8 cellular contexts compared by ENCODE assay signal in genomic region chr18:62183578-62184195, GRCh38. TPM values are rescaled to one million over a fixed set of nuclear protein-coding genes. Genes with fewer than 3 reads are reported as not detected.
DNase-seq lines count a peak whose midpoint lies in the region; ATAC-seq, FAIRE-seq and TF ChIP-seq lines count a peak whose summit lies in the region.

No MANE protein-coding gene starts in this region.

- FAIRE-seq in K562 (lab: Jason Lieb, UNC) (peak; percentile 15), GM19239 (lab: Jason Lieb, UNC) (no peak)

- H3K4me1 ChIP-seq in K562 (replicated peaks in 1 of 2; ENCODE audit: control insufficient read depth in 2 of 2, insufficient read depth in 2 of 2, low read length in 2 of 2) (peaks cover 0 to 7% of the 10 kb centered on the region in 2 experiments; a peak in 3 of 5 replicates), stomach (peaks cover 5 to 43% (median 27%) of the 10 kb centered on the region in 4 donors)

- CTCF ChIA-PET in HEK293T (lab: Yijun Ruan, JAX): interaction anchor here (0.6 to 1.5 kb wide), 2 partner anchors 13 to 76 kb away, joined by 3 to 4 read pairs; no protein-coding TSS in a partner anchor
- CTCF ChIA-PET in K562 (lab: Yijun Ruan, JAX; ENCODE audit: low intra/inter-chr PET ratio): interaction anchor here (3.2 to 4.3 kb wide), 2 partner anchors 66 to 401 kb away, joined by 23 to 42 read pairs; no protein-coding TSS in a partner anchor

- H3K27me3 ChIP-seq in K562 (ENCODE audit: control insufficient read depth in 2 of 2, insufficient read depth in 2 of 2, low read length in 2 of 2) (no peaks in the 10 kb centered on the region), stomach (no peaks in the 10 kb centered on the region)

- peak; percentile 70 to 71 for TF ChIP-seq RAD21 in K562 (CRISPR knock-in tag; conservative IDR thresholded peaks at IDR 0.05 in 1 of 2, IDR thresholded peaks at IDR 0.05 in 1 of 2)

- BruUV-seq in K562 (replicated peaks; lab: Mats Ljungman, UMichigan): no TSS peak

- H2AFZ ChIP-seq in K562 (ENCODE audit: low read depth, low read length): no peak overlapping the region

- ATAC-seq in K562: no peak
- ATAC-seq in GM19455 (IDR thresholded peaks at IDR 0.05; ENCODE audit: unreplicated experiment): no peak

- H3K27ac ChIP-seq in K562 (ENCODE audit: extremely low read depth, low read depth, low read length) (no peak overlapping the region), stomach (no peak overlapping the region)

- H3K9ac ChIP-seq in K562 (ENCODE audit: insufficient read depth in 1 of 2, low read depth in 2 of 2, low read length in 2 of 2): no peak overlapping the region

- in situ Hi-C loops in K562 (cut with MboI): loop anchor here (25.0 kb wide), 1 partner anchor 804 kb away; no protein-coding TSS in a partner anchor

- no peak overlapping the region for H3K4me2 ChIP-seq in K562 (ENCODE audit: insufficient read depth, low read length)

- POLR2A ChIA-PET in HEK293T (lab: Yijun Ruan, JAX) (no interaction called here), K562 (lab: Yijun Ruan, JAX) (no interaction called here)

- H3K9me1 ChIP-seq in K562 (ENCODE audit: control insufficient read depth, insufficient read depth, low read length): no peaks in the 10 kb centered on the region

- peaks cover 63% of the 10 kb centered on the region for H3K79me2 ChIP-seq in K562 (ENCODE audit: control insufficient read depth, insufficient read depth, low read length)

- TF ChIP-seq POLR2A in K562 (conservative IDR thresholded peaks at IDR 0.05) (no peak), stomach (IDR thresholded peaks at IDR 0.05) (no peak)

- H3K36me3 ChIP-seq in K562 (ENCODE audit: control insufficient read depth, insufficient read depth, low read length) (no peaks in the 10 kb centered on the region), stomach (no peaks in the 10 kb centered on the region)

- H3K4me3 ChIP-seq in K562: no peak overlapping the region
- no peak overlapping the region for H3K4me3 ChIP-seq in stomach

- no peaks in the 10 kb centered on the region for H3K9me3 ChIP-seq in K562 (replicated peaks; ENCODE audit: control insufficient read depth, insufficient read depth, low read depth, low read length)
- H3K9me3 ChIP-seq in stomach: no peaks in the 10 kb centered on the region

- peaks cover 8% of the 10 kb centered on the region; the same call in 1 of the 2 replicates for H4K20me1 ChIP-seq in K562 (replicated peaks; ENCODE audit: control insufficient read depth, insufficient read depth, low read length)

- intact Hi-C loops in K562 (cut with micrococcal nuclease) (loop anchor here (1.0 to 10.0 kb wide), 4 partner anchors 66 to 801 kb away; partner anchors contain the start of gene TNFRSF11A), stomach (cut with DNase I; ENCODE audit: low total_unique reads) (loop anchor here (10.0 kb wide), 1 partner anchor 71 kb away; no protein-coding TSS in a partner anchor)

- no peak for TF ChIP-seq EP300 in K562 (IDR thresholded peaks at IDR 0.05; ENCODE audit: low read length)
- no peak for TF ChIP-seq EP300 in stomach (IDR thresholded peaks at IDR 0.05)

- peak; percentile 58 to 90 (median 60); a peak in 5 of 6 replicates for TF ChIP-seq CTCF in K562 (IDR thresholded peaks at IDR 0.05 in 2 of 3, conservative IDR thresholded peaks at IDR 0.05 in 1 of 3; ENCODE audit: insufficient read depth in 2 of 3, low read depth in 1 of 3, low read length in 3 of 3)
- TF ChIP-seq CTCF in stomach (IDR thresholded peaks at IDR 0.05): peak in 5 of 7 experiments; percentile 86 to 96 (median 95)

- 0% methylated on average over 2 of the region's 2 CpGs for WGBS in K562 (ENCODE audit: insufficient coverage, low coverage, missing lambda C conversion rate)
- 0 to 7% (median 3%) methylated on average over 2 of the region's 2 CpGs for WGBS in stomach, 5 donors

- peak; percentile 41 for DNase-seq in D341Med (ENCODE audit: low spot score)
- peak; percentile 8 for DNase-seq in HEK293T (ENCODE audit: extremely low spot score)
- peak; percentile 75 for DNase-seq in OCI-M1 (lab: John Stamatoyannopoulos, UW)
- peak in 3 of 4 experiments; percentile 8 to 52 (median 21) for DNase-seq in K562 (ENCODE audit: extremely low read depth in 1 of 4, low spot score in 3 of 4)
- DNase-seq in left kidney (ENCODE audit: low read depth, low spot score): peak; percentile 67
- no peak for DNase-seq in stomach
- no peak for DNase-seq in GM19239 (ENCODE audit: insufficient read length, low spot score)

TF ChIP-seq in HEK293T, 16 proteins besides CTCF, POLR2A, EP300 and RAD21:
- TF ChIP-seq NFRKB (IDR thresholded peaks at IDR 0.05) (no peak), ZNF384 (IDR thresholded peaks at IDR 0.05) (peak; percentile 75)
TF ChIP-seq in HEK293T: peak in this region for 1.

TF ChIP-seq in K562, 482 proteins besides CTCF, POLR2A, EP300 and RAD21 (continues in another document):
- TF ChIP-seq ZFP91 (CRISPR knock-in tag; IDR thresholded peaks at IDR 0.05) (no peak), COPS2 (conservative IDR thresholded peaks at IDR 0.05) (no peak), TOE1 (IDR thresholded peaks at IDR 0.05; ENCODE audit: borderline replicate concordance) (no peak), TOE1 (CRISPR knock-in tag; IDR thresholded peaks at IDR 0.05; ENCODE audit: borderline replicate concordance, low read depth) (no peak), SMC3 (conservative IDR thresholded peaks at IDR 0.05; ENCODE audit: insufficient read depth, low read depth, low read length) (peak; percentile 37; the same call in 1 of the 2 replicates), TEAD1 (CRISPR knock-in tag; IDR thresholded peaks at IDR 0.05) (no peak)

RNA-seq across cellular contexts. Expression of gene PIGN, which starts 3.2 kb away (rescaled TPM):
- total RNA-seq in K562 (2011; cell fraction: chromatin; rRNA removed; ENCODE audit: low replicate concordance): 60.2 and 142 TPM in 2 replicates
- total RNA-seq in K562 (2011; cell fraction: nucleolus; rRNA removed): 26.5 and 31.6 TPM in 2 replicates
- total RNA-seq in K562 (2011; cell fraction: nucleoplasm; rRNA removed): 64.9 and 92.9 TPM in 2 replicates
- 12.3 and 17.3 TPM in 2 replicates for total RNA-seq in K562 (2014; rRNA removed)
- 24.8 and 28.4 TPM in 2 replicates for total RNA-seq in K562 (2014; rRNA removed; fragmentation: Illumina TruSeq; extraction: Trizol)
- 17.1 and 20.4 TPM in 2 replicates for total RNA-seq in K562 (2015; rRNA removed; fragmentation: Illumina TruSeq; extraction: Trizol)
- 20.6 and 22.7 TPM in 2 replicates for total RNA-seq in K562 (2021)
- 20.6 and 25.6 TPM in 2 replicates for polyA plus RNA-seq in K562 (2011; rRNA removed)
- 4.5 and 17.6 TPM in 2 replicates for polyA plus RNA-seq in K562 (2011; cell fraction: cytosol; rRNA removed)
- 11.0 and 14.0 TPM in 2 replicates for polyA plus RNA-seq in K562 (2011; cell fraction: nucleus; rRNA removed)
- polyA plus RNA-seq in K562 (2012): 10.4 and 11.0 TPM in 2 replicates
- polyA plus RNA-seq in K562 (2014; fragmentation: Illumina TruSeq; extraction: Trizol): 9.9 TPM in 2 replicates
- 10 to 100 TPM; 14.6 to 15.2 TPM for polyA plus RNA-seq in K562 (2014; fragmentation: Nextera tagmentation; extraction: Ambion mirVana)
- 11.3 and 12.3 TPM in 2 replicates for polyA plus RNA-seq in K562 (2014; rRNA removed)
- 131 and 146 TPM in 2 replicates for polyA minus RNA-seq in K562 (2011; rRNA and poly(A)+ RNA removed)
- 15.7 and 16.8 TPM in 2 replicates for polyA minus RNA-seq in K562 (2011; cell fraction: cytosol; rRNA and poly(A)+ RNA removed)
- polyA minus RNA-seq in K562 (2011; cell fraction: nucleus; rRNA and poly(A)+ RNA removed): 52.0 and 80.2 TPM in 2 replicates
- 100 to 1,000 TPM in 1 of 5 donors, 10 to 100 TPM in 3, 1 to 10 TPM in 1; 2.0 to 113 (median 47.1) TPM for total RNA-seq in stomach
- polyA plus RNA-seq in stomach: 1 to 10 TPM; 2.6 to 4.7 (median 4.4) TPM

RNA-seq across cellular contexts. Expression of gene RELCH, which starts 3.4 kb away (rescaled TPM):
- 30.6 and 57.6 TPM in 2 replicates for total RNA-seq in K562 (2011; cell fraction: chromatin; rRNA removed; ENCODE audit: low replicate concordance)
- 17.1 and 20.7 TPM in 2 replicates for total RNA-seq in K562 (2011; cell fraction: nucleolus; rRNA removed)
- 25.0 and 26.9 TPM in 2 replicates for total RNA-seq in K562 (2011; cell fraction: nucleoplasm; rRNA removed)
- 7.6 and 8.2 TPM in 2 replicates for total RNA-seq in K562 (2014; rRNA removed)
- total RNA-seq in K562 (2014; rRNA removed; fragmentation: Illumina TruSeq; extraction: Trizol): 12.2 and 13.3 TPM in 2 replicates
- 13.6 and 15.3 TPM in 2 replicates for total RNA-seq in K562 (2015; rRNA removed; fragmentation: Illumina TruSeq; extraction: Trizol)
- 9.1 and 10.1 TPM in 2 replicates for total RNA-seq in K562 (2021)
- polyA plus RNA-seq in K562 (2011; rRNA removed): 9.6 and 10.4 TPM in 2 replicates
- polyA plus RNA-seq in K562 (2011; cell fraction: cytosol; rRNA removed): 1.9 and 2.0 TPM in 2 replicates
- polyA plus RNA-seq in K562 (2011; cell fraction: nucleus; rRNA removed): 34.2 and 35.4 TPM in 2 replicates
- polyA plus RNA-seq in K562 (2012): 4.5 and 7.1 TPM in 2 replicates
- 6.6 and 8.3 TPM in 2 replicates for polyA plus RNA-seq in K562 (2014; fragmentation: Illumina TruSeq; extraction: Trizol)
- polyA plus RNA-seq in K562 (2014; fragmentation: Nextera tagmentation; extraction: Ambion mirVana): 1 to 10 TPM; 1.4 to 2.0 TPM
- polyA plus RNA-seq in K562 (2014; rRNA removed): 4.2 and 4.3 TPM in 2 replicates
- polyA minus RNA-seq in K562 (2011; rRNA and poly(A)+ RNA removed): 51.0 and 52.5 TPM in 2 replicates
- 10.3 and 11.6 TPM in 2 replicates for polyA minus RNA-seq in K562 (2011; cell fraction: cytosol; rRNA and poly(A)+ RNA removed)
- polyA minus RNA-seq in K562 (2011; cell fraction: nucleus; rRNA and poly(A)+ RNA removed): 62.6 and 109 TPM in 2 replicates
- 10 to 100 TPM; 32.1 to 85.9 (median 55.9) TPM for total RNA-seq in stomach
- 10 to 100 TPM in 1 of 3 donors, 1 to 10 TPM in 2; 4.9 to 17.2 (median 5.5) TPM for polyA plus RNA-seq in stomach

Comparison
In these comparisons a context has a peak if more than half of its experiments do, and no peak if none do; other contexts are left out.
1. DNase-seq: peak in D341Med (single experiment), HEK293T (single experiment), OCI-M1 (single experiment), K562 (3 of 4) and left kidney (single experiment); none in stomach (single experiment) and GM19239 (single experiment).